In the genomic region with DNA sequence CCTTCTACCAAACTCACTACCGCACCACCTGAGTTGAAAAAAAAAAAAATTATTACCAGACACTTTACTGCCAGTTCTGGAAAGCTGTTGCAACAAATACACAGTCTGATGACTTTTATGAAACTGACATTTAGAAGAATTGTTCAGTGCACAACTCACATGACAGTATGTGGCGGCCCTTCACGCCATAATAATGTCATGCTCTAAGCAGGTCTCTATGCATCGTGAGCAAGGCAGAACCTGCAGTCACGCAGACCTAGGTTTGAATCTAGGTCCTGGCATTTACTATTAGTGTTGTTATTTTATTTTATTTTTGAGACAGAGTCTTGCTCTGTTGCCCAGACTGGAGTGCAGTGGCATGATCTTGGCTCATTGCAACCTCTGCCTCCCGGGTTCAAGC, we compare ENCODE assay signal across 24 cellular contexts. TPM values are rescaled to one million over a fixed set of nuclear protein-coding genes. Genes with fewer than 3 reads are reported as not detected.
DNase-seq lines count a peak whose midpoint lies in the region; ATAC-seq, FAIRE-seq and TF ChIP-seq lines count a peak whose summit lies in the region.
"Had no signal": no experiment of that assay in that cellular context is flagged by ENCODE, and none has a peak within 500 bp of the region (broad histone marks: within the 10 kb centered on the region; RNA-seq: fewer than 3 reads in every experiment).

No MANE protein-coding gene starts in this region.

- no peak for TF ChIP-seq EP300 in GM12878 (IDR thresholded peaks at IDR 0.05; ENCODE audit: borderline replicate concordance in 1 of 2, control insufficient read depth in 1 of 2, low read depth in 2 of 2, low read length in 2 of 2)

- BruUV-seq in OCI-LY7 (replicated peaks; lab: Mats Ljungman, UMichigan) (no TSS peak), GM12878 (replicated peaks; lab: Mats Ljungman, UMichigan) (no TSS peak)

- in situ Hi-C loops in GM12878 (cut with MboI), result no loop called here

- POLR2A ChIA-PET in OCI-LY7 (lab: Charles Lee) (interaction anchor here (0.6 to 1.0 kb wide), 4 partner anchors 16 to 306 kb away, joined by 3 to 5 read pairs (median 4); no protein-coding TSS in a partner anchor), GM12878 (lab: Charles Lee) (interaction anchor here (0.6 to 1.0 kb wide), 2 partner anchors 17 to 411 kb away, joined by 3 read pairs; no protein-coding TSS in a partner anchor), GM10248 (lab: Yijun Ruan, JAX) (no interaction called here)

- no peaks in the 10 kb centered on the region for H3K27me3 Mint-ChIP-seq in stimulated activated naive B cell treated with anti-CD40 and anti-IgM and Interleukin-4, amounts not matched to agents 10 μg/mL and 1 μg/mL and 100 μg/mL, for 72 hours
- H3K27me3 Mint-ChIP-seq: CD4-positive, CD25-positive, alpha-beta regulatory T cell had no signal

- peak overlapping the region; percentile 61; the same call in 1 of the 2 replicates for H3K4me2 ChIP-seq in OCI-LY7 (ENCODE audit: low read length)
- H3K4me2 ChIP-seq in GM12878 (ENCODE audit: control insufficient read depth, insufficient read depth), result no peak overlapping the region

- H3K9me3 ChIP-seq in left ventricle myocardium inferior (replicated peaks) (no peaks in the 10 kb centered on the region), OCI-LY7 (ENCODE audit: low read length) (no peaks in the 10 kb centered on the region), GM12878 (replicated peaks; ENCODE audit: control insufficient read depth, insufficient read depth, low read length) (no peaks in the 10 kb centered on the region)
- H3K9me3 ChIP-seq: BE2C had no signal

- H3K79me2 ChIP-seq in OCI-LY7 (ENCODE audit: insufficient read depth, low read depth, low read length), result no peaks in the 10 kb centered on the region
- no peaks in the 10 kb centered on the region for H3K79me2 ChIP-seq in GM12878 (ENCODE audit: control insufficient read depth, insufficient read depth, low read length)

- no peak for FAIRE-seq in GM12878 (lab: Jason Lieb, UNC)
- FAIRE-seq: G401.6, HTR-8/SVneo had no signal

- no peaks in the 10 kb centered on the region for H3K9me2 ChIP-seq in OCI-LY7 (ENCODE audit: insufficient read depth, low read length)

- no peak for TF ChIP-seq RAD21 in GM12878 (IDR thresholded peaks at IDR 0.05; ENCODE audit: insufficient read depth, low read depth, low read length)

- H3K9me3 Mint-ChIP-seq in stimulated activated naive B cell treated with anti-CD40 and anti-IgM and Interleukin-4, amounts not matched to agents 10 μg/mL and 1 μg/mL and 100 μg/mL, for 72 hours, result peaks cover 0 to 3% of the 10 kb centered on the region in 2 donors
- H3K9me3 Mint-ChIP-seq: CD4-positive, CD25-positive, alpha-beta regulatory T cell; CD8-positive, alpha-beta memory T cell; HFFc6 had no signal

- no peaks in the 10 kb centered on the region for H3K36me3 Mint-ChIP-seq in stimulated activated naive B cell treated with anti-CD40 and anti-IgM and Interleukin-4, amounts not matched to agents 10 μg/mL and 1 μg/mL and 100 μg/mL, for 72 hours
- H3K36me3 Mint-ChIP-seq: CD4-positive, CD25-positive, alpha-beta regulatory T cell; CD8-positive, alpha-beta memory T cell had no signal

- SMC1A ChIA-PET in GM12878 (lab: Charles Lee; ENCODE audit: uncharacterized antibody, unreplicated experiment), result interaction anchor here (1.1 to 1.9 kb wide), 3 partner anchors 9 to 184 kb away, joined by 3 to 15 read pairs (median 3); no protein-coding TSS in a partner anchor

- H3K27ac ChIP-seq in left ventricle myocardium inferior (replicated peaks), result peak overlapping the region; percentile 61
- peak overlapping the region; percentile 92 for H3K27ac ChIP-seq in OCI-LY7 (ENCODE audit: low read depth, low read length, poor library complexity, severe bottlenecking)
- peak overlapping the region; percentile 99 for H3K27ac ChIP-seq in GM12878 (ENCODE audit: control insufficient read depth, insufficient read depth)

- H3K9ac ChIP-seq in GM12878 (ENCODE audit: control insufficient read depth, insufficient read depth, low read length), result no peak overlapping the region

- peak overlapping the region in 1 of 2 donors; percentile 21 for H3K4me3 Mint-ChIP-seq in stimulated activated naive B cell treated with anti-CD40 and anti-IgM and Interleukin-4, amounts not matched to agents 10 μg/mL and 1 μg/mL and 100 μg/mL, for 72 hours
- H3K4me3 Mint-ChIP-seq: CD4-positive, CD25-positive, alpha-beta regulatory T cell; CD8-positive, alpha-beta memory T cell; HFFc6 had no signal

- no peaks in the 10 kb centered on the region for H4K20me1 ChIP-seq in OCI-LY7 (ENCODE audit: insufficient read depth, low read length)
- no peaks in the 10 kb centered on the region for H4K20me1 ChIP-seq in GM12878 (ENCODE audit: control insufficient read depth, insufficient read depth)

- H3K4me1 ChIP-seq in left ventricle myocardium inferior (peaks cover 10% of the 10 kb centered on the region), OCI-LY7 (ENCODE audit: insufficient read depth, low read length, poor library complexity, severe bottlenecking) (peaks cover 55% of the 10 kb centered on the region), GM12878 (ENCODE audit: control insufficient read depth, insufficient read depth, low read length) (peaks cover 56% of the 10 kb centered on the region)
- H3K4me1 ChIP-seq: BE2C had no signal

- CTCF ChIA-PET in OCI-LY7 (lab: Charles Lee; ENCODE audit: unreplicated experiment) (no interaction called here), GM12878 (lab: Yijun Ruan, JAX) (interaction anchor here (1.1 to 2.2 kb wide), 2 partner anchors 16 to 25 kb away, joined by 5 to 15 read pairs; no protein-coding TSS in a partner anchor), GM10248 (lab: Yijun Ruan, JAX) (interaction anchor here (1.3 to 1.9 kb wide), 3 partner anchors 9 to 24 kb away, joined by 3 to 4 read pairs (median 3); no protein-coding TSS in a partner anchor)

- peaks cover 5% of the 10 kb centered on the region for H3K27me3 ChIP-seq in left ventricle myocardium inferior (ENCODE audit: low read depth)
- no peaks in the 10 kb centered on the region for H3K27me3 ChIP-seq in GM12878 (replicated peaks in 1 of 2; ENCODE audit: control insufficient read depth in 2 of 2, insufficient read depth in 2 of 2, low read length in 1 of 2)
- H3K27me3 ChIP-seq: BE2C had no signal

- H2AFZ ChIP-seq in OCI-LY7 (ENCODE audit: low read length) (peak overlapping the region; percentile 11; the same call in 1 of the 2 replicates), GM12878 (ENCODE audit: control insufficient read depth, low read depth, low read length) (no peak overlapping the region)

- intact Hi-C loops in left ventricle myocardium inferior (cut with micrococcal nuclease), result no loop called here
- intact Hi-C loops in left cardiac atrium (cut with DNase I), result no loop called here
- intact Hi-C loops in OCI-LY7 (cut with micrococcal nuclease; ENCODE audit: unreplicated experiment), result no loop called here
- intact Hi-C loops in GM12878 (cut with micrococcal nuclease; ENCODE audit: unreplicated experiment), result no loop called here

- peak overlapping the region; percentile 93 for H3K27ac Mint-ChIP-seq in stimulated activated naive B cell treated with anti-CD40 and anti-IgM and Interleukin-4, amounts not matched to agents 10 μg/mL and 1 μg/mL and 100 μg/mL, for 72 hours
- H3K27ac Mint-ChIP-seq: CD4-positive, CD25-positive, alpha-beta regulatory T cell; CD8-positive, alpha-beta memory T cell; HFFc6 had no signal

- no peak for TF ChIP-seq POLR2A in GM12878 (IDR thresholded peaks at IDR 0.05; ENCODE audit: low read depth, low read length)

- H3K4me3 ChIP-seq in left ventricle myocardium inferior, result no peak overlapping the region
- no peak overlapping the region for H3K4me3 ChIP-seq in OCI-LY7 (ENCODE audit: low read depth, low read length, poor library complexity, severe bottlenecking)
- H3K4me3 ChIP-seq in GM12878, result no peak overlapping the region

- ATAC-seq in left cardiac atrium (no peak), GM12878 (no peak)
- peak; percentile 43 to 61 for ATAC-seq in stimulated activated naive B cell treated with anti-CD40 and anti-IgM and Interleukin-4, amounts not matched to agents 10 μg/mL and 1 μg/mL and 100 μg/mL, for 72 hours (replicated peaks)
- ATAC-seq: HCT116 had no signal

- H3K36me3 ChIP-seq in left ventricle myocardium inferior, result peaks cover 54% of the 10 kb centered on the region
- H3K36me3 ChIP-seq in OCI-LY7 (ENCODE audit: insufficient read depth, low read length), result no peaks in the 10 kb centered on the region
- no peaks in the 10 kb centered on the region for H3K36me3 ChIP-seq in GM12878 (ENCODE audit: control insufficient read depth in 2 of 2, insufficient read depth in 2 of 2, low read length in 1 of 2)
- H3K36me3 ChIP-seq: BE2C had no signal

- RAD21 ChIA-PET in GM12878 (lab: Charles Lee; ENCODE audit: unreplicated experiment), result no interaction called here

- 97% methylated on average over 6 of the region's 6 CpGs for WGBS in GM12878 (ENCODE audit: insufficient coverage, insufficient replicate concordance, low lambda C conversion rate, missing lambda C conversion rate)

- DNase-seq in left ventricle myocardium inferior (no peak), left cardiac atrium (no peak), OCI-LY7 (ENCODE audit: low spot score) (no peak), GM12878 (ENCODE audit: low read depth, low spot score) (no peak), SHP77 treated with DMSO at 0.1 percent for 48 hours (lab: John Stamatoyannopoulos, UW) (no peak), GM10248 (ENCODE audit: extremely low spot score) (no peak)
- peak; percentile 26 for DNase-seq in stimulated activated naive B cell treated with anti-CD40 and anti-IgM and Interleukin-4, amounts not matched to agents 10 μg/mL and 1 μg/mL and 100 μg/mL, for 72 hours
- no peak for DNase-seq in stimulated activated CD4-positive, alpha-beta T cell treated with anti-CD3 and anti-CD28 coated beads, Interleukin-2, amount 100 ng/mL, for 48 hours
- DNase-seq: BE2C; C1 segment of cervical spinal cord; CD4-positive, CD25-positive, alpha-beta regulatory T cell; CD8-positive, alpha-beta memory T cell; COR-L47; DMS 273 treated with DMSO at 0.1 percent for 48 hours; DMS53; DND-41; EL; GOT3; H7; HFFc6; IMR-90 had no signal

- peaks cover 33 to 70% of the 10 kb centered on the region in 2 donors for H3K4me1 Mint-ChIP-seq in stimulated activated naive B cell treated with anti-CD40 and anti-IgM and Interleukin-4, amounts not matched to agents 10 μg/mL and 1 μg/mL and 100 μg/mL, for 72 hours
- H3K4me1 Mint-ChIP-seq: CD4-positive, CD25-positive, alpha-beta regulatory T cell; CD8-positive, alpha-beta memory T cell had no signal

- TF ChIP-seq CTCF in left ventricle myocardium inferior (IDR thresholded peaks at IDR 0.05; ENCODE audit: borderline replicate concordance) (no peak), OCI-LY7 (conservative IDR thresholded peaks at IDR 0.05; ENCODE audit: low read length) (no peak), GM12878 (IDR thresholded peaks at IDR 0.05 in 2 of 3, conservative IDR thresholded peaks at IDR 0.05 in 1 of 3; ENCODE audit: control insufficient read depth in 2 of 3, extremely low read depth in 1 of 3, insufficient read depth in 1 of 3, low read depth in 3 of 3, low read length in 3 of 3) (no peak), GM10248 (IDR thresholded peaks at IDR 0.05; ENCODE audit: control extremely low read depth, extremely low read depth, low read depth, missing control alignments) (no peak)

RNA-seq across cellular contexts. Expression of a gene that starts 8.1 kb away (rescaled TPM):
- total RNA-seq in left ventricle myocardium inferior (33,375 TPM), left cardiac atrium (10 to 100 TPM; 31.0 to 92.7 TPM), OCI-LY7 (2022) (6.4 and 7.4 TPM in 2 replicates), GM12878 (2014; rRNA removed) (0.44 and 0.62 TPM in 2 replicates), GM12878 (2014; rRNA removed; fragmentation: Illumina TruSeq; extraction: Trizol) (not detected in 2 replicates), GM12878 (2021) (0.77 and 0.82 TPM in 2 replicates)
- total RNA-seq in OCI-LY7 (2014; rRNA removed; shearing (Covaris generic)), result not detected in 2 replicates
- total RNA-seq in GM12878 (2013; cell fraction: nucleolus; rRNA removed), result not detected in 2 replicates
- polyA plus RNA-seq in GM12878 (2011; ENCODE audit: low read depth), result 2.1 TPM
- polyA plus RNA-seq in GM12878 (2011; rRNA removed) (0.08 TPM in 1 of 2 replicates, not detected in the other), GM12878 (2014; fragmentation: Illumina TruSeq; extraction: Trizol) (0.57 TPM in 1 of 2 replicates, not detected in the other), GM12878 (2014; fragmentation: Nextera tagmentation; extraction: Ambion mirVana) (1 to 10 TPM; 1.8 TPM), GM12878 (2014; rRNA removed) (0.46 and 0.50 TPM in 2 replicates), GM12878 (2016; fragmentation: Nextera tagmentation; extraction: Ambion mirVana) (under 1 TPM; 0.50 to 0.57 TPM)
- polyA plus RNA-seq in GM12878 (2011; cell fraction: cytosol; rRNA removed), result 0.25 and 0.58 TPM in 2 replicates
- 0.31 TPM in 1 of 2 replicates, not detected in the other for polyA plus RNA-seq in GM12878 (2011; cell fraction: nucleus; rRNA removed)
- polyA plus RNA-seq in GM12878 (2012), result 1.3 and 1.7 TPM in 2 replicates
- 0.46 TPM in 1 of 2 replicates, not detected in the other for polyA minus RNA-seq in GM12878 (2011; rRNA and poly(A)+ RNA removed)
- not detected in 2 replicates for polyA minus RNA-seq in GM12878 (2011; cell fraction: cytosol; rRNA and poly(A)+ RNA removed)
- not detected in 2 replicates for polyA minus RNA-seq in GM12878 (2011; cell fraction: nucleus; rRNA and poly(A)+ RNA removed)
- total RNA-seq: CD4-positive, CD25-positive, alpha-beta regulatory T cell; CD8-positive, alpha-beta memory T cell; H7; HFFc6; IMR-90 had no signal
- polyA plus RNA-seq: CD4-positive, CD25-positive, alpha-beta regulatory T cell; CD8-positive, alpha-beta memory T cell; IMR-90 had no signal

Comparison
In these comparisons a context has a peak if more than half of its experiments do, and no peak if none do; other contexts are left out.
1. RNA of a gene that starts 8.1 kb away (total RNA-seq): 33,375 TPM in left ventricle myocardium inferior (single experiment); 31.0 to 92.7 TPM in left cardiac atrium, 6.4 to 7.4 TPM in OCI-LY7 and 0.44 to 0.82 TPM in GM12878; every median in the first group is over 100 times any median in the second.
2. ATAC-seq: peak in stimulated activated naive B cell treated with anti-CD40 and anti-IgM and Interleukin-4, amounts not matched to agents 10 μg/mL and 1 μg/mL and 100 μg/mL, for 72 hours (2 of 2); none in left cardiac atrium (0 of 2) and GM12878 (single experiment).
3. Peak in every context shown above with its lines, with median percentiles within 50 percentile points of each other: H3K27ac ChIP-seq.